Comparison of ENCODE assay signal across 8 cellular contexts in genomic region chr2:20411361-20411894, GRCh38. TPM values are rescaled to one million over a fixed set of nuclear protein-coding genes. Genes with fewer than 3 reads are reported as not detected.
A peak's percentile ranks its signal among the peaks of the same experiment; 100 is the strongest.
DNase-seq lines count a peak whose midpoint lies in the region; ATAC-seq and TF ChIP-seq lines count a peak whose summit lies in the region.

No MANE protein-coding gene starts in this region.

- no peak for TF ChIP-seq POLR2A in esophagus squamous epithelium (IDR thresholded peaks at IDR 0.05)

- DNase-seq in COR-L47 (lab: John Stamatoyannopoulos, UW) = peak; percentile 30
- peak; percentile 84 for DNase-seq in activated CD8-positive, alpha-beta memory T cell treated with anti-CD3 and anti-CD28 coated beads, Interleukin-2, amount 50 U/mL, for 48 hours
- DNase-seq in esophagus squamous epithelium (lab: John Stamatoyannopoulos, UW) = no peak
- DNase-seq in stimulated activated naive CD8-positive, alpha-beta T cell treated with anti-CD3 and anti-CD28 coated beads, Interleukin-15, amount 100 ng/mL, for 72 hours = peak; percentile 55 to 68

- H3K36me3 Mint-ChIP-seq in nephron (ENCODE audit: low read depth) = peaks cover 5% of the 10 kb centered on the region

- H3K27me3 ChIP-seq in OCI-LY1 (ENCODE audit: insufficient read depth, low read length) (no peaks in the 10 kb centered on the region; the same call in 1 of the 2 replicates), esophagus squamous epithelium (no peaks in the 10 kb centered on the region)

- no peak overlapping the region for H3K4me3 Mint-ChIP-seq in nephron
- H3K4me3 Mint-ChIP-seq in stimulated activated naive CD8-positive, alpha-beta T cell treated with anti-CD3 and anti-CD28 coated beads, Interleukin-15, amount 100 ng/mL, for 72 hours = no peak overlapping the region

- intact Hi-C loops in esophagus squamous epithelium (cut with DNase I) = loop anchor here (10.0 kb wide), 1 partner anchor 233 kb away; no protein-coding TSS in a partner anchor

- peaks cover 8% of the 10 kb centered on the region for H3K27me3 Mint-ChIP-seq in nephron (ENCODE audit: low read depth)
- peaks cover 16% of the 10 kb centered on the region for H3K27me3 Mint-ChIP-seq in stimulated activated naive CD8-positive, alpha-beta T cell treated with anti-CD3 and anti-CD28 coated beads, Interleukin-15, amount 100 ng/mL, for 72 hours

- H3F3A ChIP-seq in OCI-LY1 (ENCODE audit: insufficient read depth, low read length) = no peaks in the 10 kb centered on the region

- peak; percentile 99 for ATAC-seq in GM19328 (IDR thresholded peaks at IDR 0.05; ENCODE audit: unreplicated experiment)
- peak; percentile 100 for ATAC-seq in HG03354 (IDR thresholded peaks at IDR 0.05; ENCODE audit: poor library complexity, severe bottlenecking, unreplicated experiment)
- ATAC-seq in stimulated activated naive CD8-positive, alpha-beta T cell treated with anti-CD3 and anti-CD28 coated beads, Interleukin-15, amount 100 ng/mL, for 72 hours = peak; percentile 90

- no peaks in the 10 kb centered on the region for H3K9me2 ChIP-seq in OCI-LY1 (ENCODE audit: low read depth, low read length)

- TF ChIP-seq CTCF in OCI-LY1 (IDR thresholded peaks at IDR 0.05; ENCODE audit: low read length) (peak; percentile 80), esophagus squamous epithelium (IDR thresholded peaks at IDR 0.05) (peak; percentile 61 to 89 (median 82)), nephron (IDR thresholded peaks at IDR 0.05; ENCODE audit: unreplicated experiment in 3 of 3) (peak; percentile 32 to 48 (median 43))

- H3K9ac ChIP-seq in OCI-LY1 (ENCODE audit: low read length) = no peak overlapping the region

- H3K4me3 ChIP-seq in OCI-LY1 (ENCODE audit: low read depth, low read length, poor library complexity, severe bottlenecking) (no peak overlapping the region), esophagus squamous epithelium (no peak overlapping the region)

- H3K36me3 ChIP-seq in OCI-LY1 (ENCODE audit: insufficient read depth, low read length) (no peaks in the 10 kb centered on the region; the same call in 1 of the 2 replicates), esophagus squamous epithelium (no peaks in the 10 kb centered on the region)

- peaks cover 12% of the 10 kb centered on the region for H3K9me3 ChIP-seq in OCI-LY1 (ENCODE audit: low read length)
- H3K9me3 ChIP-seq in esophagus squamous epithelium = peaks cover 0 to 28% (median 18%) of the 10 kb centered on the region in 3 donors

- 7% methylated on average over 3 of the region's 3 CpGs; no CpG with 5 or more reads in 1 of the 2 donors for WGBS in esophagus squamous epithelium, 2 donors

- H3K4me1 ChIP-seq in OCI-LY1 (ENCODE audit: insufficient read depth, low read length, severe bottlenecking) = no peaks in the 10 kb centered on the region
- H3K4me1 ChIP-seq in esophagus squamous epithelium = peaks cover 0 to 12% (median 0%) of the 10 kb centered on the region in 3 donors

- no peaks in the 10 kb centered on the region for H3K4me1 Mint-ChIP-seq in nephron
- H3K4me1 Mint-ChIP-seq in stimulated activated naive CD8-positive, alpha-beta T cell treated with anti-CD3 and anti-CD28 coated beads, Interleukin-15, amount 100 ng/mL, for 72 hours = no peaks in the 10 kb centered on the region

- H3K4me2 ChIP-seq in OCI-LY1 (ENCODE audit: low read length) = no peak overlapping the region

- no peaks in the 10 kb centered on the region for H4K20me1 ChIP-seq in OCI-LY1 (ENCODE audit: insufficient read depth, low read length)

- peaks cover 49% of the 10 kb centered on the region for H3K9me3 Mint-ChIP-seq in nephron
- peaks cover 17 to 24% of the 10 kb centered on the region in 2 donors for H3K9me3 Mint-ChIP-seq in stimulated activated naive CD8-positive, alpha-beta T cell treated with anti-CD3 and anti-CD28 coated beads, Interleukin-15, amount 100 ng/mL, for 72 hours

- no peaks in the 10 kb centered on the region for H3K79me2 ChIP-seq in OCI-LY1 (ENCODE audit: insufficient read depth, low read length)

- H2AFZ ChIP-seq in OCI-LY1 (ENCODE audit: low read length) = no peak overlapping the region

- H3K27ac ChIP-seq in OCI-LY1 (ENCODE audit: low read depth, low read length, poor library complexity, severe bottlenecking) = no peak overlapping the region
- H3K27ac ChIP-seq in esophagus squamous epithelium = no peak overlapping the region

- H3K27ac Mint-ChIP-seq in nephron = no peak overlapping the region
- H3K27ac Mint-ChIP-seq in stimulated activated naive CD8-positive, alpha-beta T cell treated with anti-CD3 and anti-CD28 coated beads, Interleukin-15, amount 100 ng/mL, for 72 hours = no peak overlapping the region

RNA-seq across cellular contexts. Expression of gene RHOB, which starts 35.4 kb away (rescaled TPM):
- 100 to 1,000 TPM in 3 of 4 donors, 10 to 100 TPM in 1; 61.7 to 245 (median 144) TPM for total RNA-seq in esophagus squamous epithelium
